18 cellular contexts compared by ENCODE assay signal in the genomic region with DNA sequence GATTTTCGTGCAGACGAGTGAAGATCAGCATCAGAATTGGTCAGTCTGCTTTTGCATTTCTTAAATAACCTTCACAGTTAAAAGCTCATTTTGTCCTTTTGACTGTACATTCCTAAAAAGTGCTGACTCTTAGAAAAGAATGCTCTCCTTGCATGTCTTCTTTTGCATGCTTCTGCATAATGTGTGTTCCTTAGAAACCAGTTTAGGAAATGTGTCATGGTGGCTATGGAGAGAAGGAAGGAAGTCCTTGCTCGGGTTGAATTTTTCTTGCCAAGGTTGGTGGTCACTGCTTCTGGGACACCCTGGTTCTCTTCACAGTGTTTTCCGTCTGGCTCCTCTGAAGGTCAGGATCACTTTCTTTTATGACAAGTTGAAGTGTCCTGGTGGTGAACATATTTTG. TPM values are rescaled to one million over a fixed set of nuclear protein-coding genes. Genes with fewer than 3 reads are reported as not detected.
DNase-seq lines count a peak whose midpoint lies in the region; ATAC-seq, FAIRE-seq and TF ChIP-seq lines count a peak whose summit lies in the region.
"Had no signal": no experiment of that assay in that cellular context is flagged by ENCODE, and none has a peak within 500 bp of the region (broad histone marks: within the 10 kb centered on the region; RNA-seq: fewer than 3 reads in every experiment).

No MANE protein-coding gene starts in this region.

- H3K4me1 Mint-ChIP-seq in CD4-positive, alpha-beta T cell (ENCODE audit: low read depth), result peaks cover 68% of the 10 kb centered on the region

- H3K4me3 ChIP-seq in K562, result no peak overlapping the region
- no peak overlapping the region for H3K4me3 ChIP-seq in right cardiac atrium (ENCODE audit: low read length)
- no peak overlapping the region for H3K4me3 ChIP-seq in sigmoid colon
- H3K4me3 ChIP-seq: colonic mucosa, neural progenitor cell had no signal

- no peak overlapping the region for H2AFZ ChIP-seq in K562 (ENCODE audit: low read depth, low read length)
- H2AFZ ChIP-seq: neural progenitor cell had no signal

- no peaks in the 10 kb centered on the region for H3K9me3 Mint-ChIP-seq in CD4-positive, alpha-beta T cell

- no peaks in the 10 kb centered on the region for H3K9me1 ChIP-seq in K562 (ENCODE audit: control insufficient read depth, insufficient read depth, low read length)

- H3K27ac ChIP-seq in CD4-positive, alpha-beta T cell (ENCODE audit: low read depth, low read length), result no peak overlapping the region
- no peak overlapping the region for H3K27ac ChIP-seq in K562 (ENCODE audit: extremely low read depth, low read depth, low read length)
- H3K27ac ChIP-seq in right cardiac atrium (ENCODE audit: low read length), result peak overlapping the region; percentile 51
- H3K27ac ChIP-seq in sigmoid colon, result peak overlapping the region in 3 of 4 donors; percentile 25 to 66 (median 57)
- H3K27ac ChIP-seq: colonic mucosa, neural progenitor cell, RWPE1 had no signal

- peaks cover 11% of the 10 kb centered on the region; the same call in 1 of the 3 replicates for H3K36me3 ChIP-seq in K562 (ENCODE audit: control insufficient read depth, insufficient read depth, low read length)
- H3K36me3 ChIP-seq in sigmoid colon, result peaks cover 0 to 3% (median under 1%) of the 10 kb centered on the region in 4 donors
- H3K36me3 ChIP-seq: colonic mucosa, neural progenitor cell had no signal

- no peaks in the 10 kb centered on the region for H3K9me3 ChIP-seq in CD4-positive, alpha-beta T cell (ENCODE audit: control insufficient read depth, low read length)
- H3K9me3 ChIP-seq in K562 (replicated peaks; ENCODE audit: control insufficient read depth, insufficient read depth, low read depth, low read length), result no peaks in the 10 kb centered on the region
- no peaks in the 10 kb centered on the region for H3K9me3 ChIP-seq in right cardiac atrium (ENCODE audit: control insufficient read depth, low read length)
- no peaks in the 10 kb centered on the region for H3K9me3 ChIP-seq in sigmoid colon
- H3K9me3 ChIP-seq: colonic mucosa had no signal

- POLR2A ChIA-PET in CD4-positive, alpha-beta T cell (lab: Charles Lee), result no interaction called here
- POLR2A ChIA-PET in K562 (lab: Yijun Ruan, JAX), result no interaction called here

- no peak for TF ChIP-seq RAD21 in K562 (CRISPR knock-in tag; conservative IDR thresholded peaks at IDR 0.05 in 1 of 2, IDR thresholded peaks at IDR 0.05 in 1 of 2)

- intact Hi-C loops in CD4-positive, alpha-beta T cell (cut with DNase I, micrococcal nuclease), result no loop called here
- intact Hi-C loops in K562 (cut with micrococcal nuclease), result no loop called here
- intact Hi-C loops in right cardiac atrium (cut with DNase I), result no loop called here
- intact Hi-C loops in sigmoid colon (cut with DNase I), result no loop called here
- intact Hi-C loops in head of caudate nucleus (cut with DNase I), result no loop called here

- WGBS in K562 (ENCODE audit: insufficient coverage, low coverage, missing lambda C conversion rate), result 67% methylated on average over 4 of the region's 4 CpGs
- WGBS in right cardiac atrium, result 45% methylated on average over 4 of the region's 4 CpGs
- 70 to 84% methylated on average over 4 of the region's 4 CpGs for WGBS in sigmoid colon, 2 donors

- in situ Hi-C loops in K562 (cut with MboI), result no loop called here

- no peaks in the 10 kb centered on the region for H3K27me3 Mint-ChIP-seq in CD4-positive, alpha-beta T cell

- no peaks in the 10 kb centered on the region for H3K27me3 ChIP-seq in CD4-positive, alpha-beta T cell (ENCODE audit: control insufficient read depth, insufficient read depth, low read length)
- H3K27me3 ChIP-seq in K562 (ENCODE audit: control insufficient read depth in 2 of 2, insufficient read depth in 2 of 2, low read length in 2 of 2) (no peaks in the 10 kb centered on the region), right cardiac atrium (ENCODE audit: control insufficient read depth, insufficient read depth) (no peaks in the 10 kb centered on the region), sigmoid colon (no peaks in the 10 kb centered on the region)
- H3K27me3 ChIP-seq: colonic mucosa, neural progenitor cell had no signal

- peak overlapping the region; percentile 39 for H3K27ac Mint-ChIP-seq in CD4-positive, alpha-beta T cell
- H3K27ac Mint-ChIP-seq: activated CD8-positive, alpha-beta T cell treated with anti-CD3 and anti-CD28 coated beads, Interleukin-2, amount 10 ng/mL, durations not matched to agents 7 days and 5 days; neural progenitor cell had no signal

- no peak overlapping the region; a peak in 1 of 4 replicates for H3K9ac ChIP-seq in K562 (ENCODE audit: insufficient read depth in 1 of 2, low read depth in 2 of 2, low read length in 2 of 2)
- H3K9ac ChIP-seq: neural progenitor cell had no signal

- no TSS peak for BruUV-seq in K562 (replicated peaks; lab: Mats Ljungman, UMichigan)

- no peak overlapping the region for H3K4me2 ChIP-seq in K562 (ENCODE audit: insufficient read depth, low read length)
- H3K4me2 ChIP-seq: neural progenitor cell had no signal

- no peak for TF ChIP-seq CTCF in CD4-positive, alpha-beta T cell (IDR thresholded peaks at IDR 0.05)
- TF ChIP-seq CTCF in K562 (IDR thresholded peaks at IDR 0.05 in 2 of 3, conservative IDR thresholded peaks at IDR 0.05 in 1 of 3; ENCODE audit: insufficient read depth in 2 of 3, low read depth in 1 of 3, low read length in 3 of 3) (no peak), sigmoid colon (IDR thresholded peaks at IDR 0.05) (no peak)

- 0 out of 2 replicates have a peak, but pooled peaks cover 2% of the 10 kb centered on the region for H4K20me1 ChIP-seq in K562 (replicated peaks; ENCODE audit: control insufficient read depth, insufficient read depth, low read length)

- H3K4me1 ChIP-seq in K562 (replicated peaks in 1 of 2; ENCODE audit: control insufficient read depth in 2 of 2, insufficient read depth in 2 of 2, low read length in 2 of 2), result peaks cover 2 to 10% of the 10 kb centered on the region in 2 experiments; a peak in 4 of 5 replicates
- H3K4me1 ChIP-seq in right cardiac atrium (ENCODE audit: control insufficient read depth, insufficient read depth, low read length), result peaks cover 14% of the 10 kb centered on the region
- H3K4me1 ChIP-seq in sigmoid colon, result peaks cover 0 to 62% (median 42%) of the 10 kb centered on the region in 4 donors

- TF ChIP-seq EP300 in K562 (IDR thresholded peaks at IDR 0.05; ENCODE audit: low read length) (no peak), sigmoid colon (IDR thresholded peaks at IDR 0.05) (peak in 1 of 4 donors; percentile 12)

- peaks cover 51% of the 10 kb centered on the region for H3K79me2 ChIP-seq in K562 (ENCODE audit: control insufficient read depth, insufficient read depth, low read length)

- CTCF ChIA-PET in CD4-positive, alpha-beta T cell (lab: Charles Lee), result no interaction called here
- CTCF ChIA-PET in K562 (lab: Yijun Ruan, JAX; ENCODE audit: low intra/inter-chr PET ratio), result no interaction called here

- ATAC-seq in CD4-positive, alpha-beta T cell (ENCODE audit: poor library complexity), result no peak
- no peak for ATAC-seq in K562
- ATAC-seq in right cardiac atrium, result peak; percentile 59 to 78
- no peak for ATAC-seq in GM18868 (IDR thresholded peaks at IDR 0.05; ENCODE audit: unreplicated experiment)
- ATAC-seq: activated CD8-positive, alpha-beta T cell treated with anti-CD3 and anti-CD28 coated beads, Interleukin-2, amount 10 ng/mL, durations not matched to agents 7 days and 5 days had no signal

- peaks cover 17% of the 10 kb centered on the region for H3K36me3 Mint-ChIP-seq in CD4-positive, alpha-beta T cell (ENCODE audit: low read depth)

- TF ChIP-seq POLR2A in K562 (conservative IDR thresholded peaks at IDR 0.05), result no peak
- TF ChIP-seq POLR2A in sigmoid colon (IDR thresholded peaks at IDR 0.05), result no peak

- peak overlapping the region; percentile 7 for H3K4me3 Mint-ChIP-seq in CD4-positive, alpha-beta T cell
- H3K4me3 Mint-ChIP-seq: activated CD8-positive, alpha-beta T cell treated with anti-CD3 and anti-CD28 coated beads, Interleukin-2, amount 10 ng/mL, durations not matched to agents 7 days and 5 days; neural progenitor cell had no signal

- no peak for DNase-seq in CD4-positive, alpha-beta T cell
- DNase-seq in K562 (ENCODE audit: extremely low read depth in 1 of 4, low spot score in 3 of 4) (no peak), right cardiac atrium (no peak), sigmoid colon (no peak), head of caudate nucleus (no peak), NCI-H2081 (lab: John Stamatoyannopoulos, UW) (no peak), HCEC 1CT (no peak)
- DNase-seq: activated CD8-positive, alpha-beta T cell treated with anti-CD3 and anti-CD28 coated beads, Interleukin-2, amount 10 ng/mL, durations not matched to agents 7 days and 5 days; activated naive CD4-positive, alpha-beta T cell; colonic mucosa; NCI-H1436 treated with DMSO at 0.1 percent for 48 hours; NCI-H69; stimulated activated CD4-positive, alpha-beta T cell treated with anti-CD3 and anti-CD28 coated beads, Interleukin-15, amount 100 ng/mL, for 24 hours; stimulated activated CD8-positive, alpha-beta memory T cell treated with anti-CD3 and anti-CD28 coated beads, Interleukin-4, amount 100 ng/mL, for 48 hours had no signal

- FAIRE-seq in K562 (lab: Jason Lieb, UNC), result no peak
- FAIRE-seq: keratinocyte had no signal

RNA-seq across cellular contexts. Expression of a gene that starts 6.8 kb away (rescaled TPM):
- 10 to 100 TPM; 45.9 to 46.6 TPM for total RNA-seq in CD4-positive, alpha-beta T cell
- total RNA-seq in K562 (2011; cell fraction: chromatin; rRNA removed; ENCODE audit: low replicate concordance), result 125 and 255 TPM in 2 replicates
- 84.6 and 90.9 TPM in 2 replicates for total RNA-seq in K562 (2011; cell fraction: nucleolus; rRNA removed)
- 84.5 and 112 TPM in 2 replicates for total RNA-seq in K562 (2011; cell fraction: nucleoplasm; rRNA removed)
- total RNA-seq in K562 (2014; rRNA removed) (8.1 and 11.0 TPM in 2 replicates), K562 (2014; rRNA removed; fragmentation: Illumina TruSeq; extraction: Trizol) (11.9 and 16.2 TPM in 2 replicates), K562 (2015; rRNA removed; fragmentation: Illumina TruSeq; extraction: Trizol) (19.8 and 22.8 TPM in 2 replicates), K562 (2021) (26.2 and 33.3 TPM in 2 replicates), right cardiac atrium (10 to 100 TPM; 45.8 to 55.0 (median 51.9) TPM), sigmoid colon (10 to 100 TPM; 42.6 to 78.4 (median 53.1) TPM)
- polyA plus RNA-seq in K562 (2011; rRNA removed) (27.7 and 30.6 TPM in 2 replicates), K562 (2014; fragmentation: Illumina TruSeq; extraction: Trizol) (29.5 and 41.7 TPM in 2 replicates), K562 (2014; fragmentation: Nextera tagmentation; extraction: Ambion mirVana) (1 to 10 TPM in 1 of 2 experiments, under 1 TPM in 1; 0.69 to 1.3 TPM), K562 (2014; rRNA removed) (15.2 and 16.7 TPM in 2 replicates), right cardiac atrium (22.4 TPM), sigmoid colon (10 to 100 TPM; 21.0 to 47.0 (median 31.4) TPM)
- 20.2 and 29.9 TPM in 2 replicates for polyA plus RNA-seq in K562 (2011; cell fraction: cytosol; rRNA removed)
- polyA plus RNA-seq in K562 (2011; cell fraction: nucleus; rRNA removed), result 82.5 and 86.1 TPM in 2 replicates
- 31.2 and 48.0 TPM in 2 replicates for polyA plus RNA-seq in K562 (2012)
- 21.8 and 29.8 TPM in 2 replicates for polyA minus RNA-seq in K562 (2011; rRNA and poly(A)+ RNA removed)
- 76.6 and 78.5 TPM in 2 replicates for polyA minus RNA-seq in K562 (2011; cell fraction: cytosol; rRNA and poly(A)+ RNA removed)
- 26.1 and 39.5 TPM in 2 replicates for polyA minus RNA-seq in K562 (2011; cell fraction: nucleus; rRNA and poly(A)+ RNA removed)

RNA-seq across cellular contexts. Expression of a gene that starts 21.8 kb away (rescaled TPM):
- total RNA-seq in CD4-positive, alpha-beta T cell, result 10 to 100 TPM; 17.1 to 22.8 TPM
- total RNA-seq in K562 (2011; cell fraction: chromatin; rRNA removed; ENCODE audit: low replicate concordance), result 131 and 294 TPM in 2 replicates
- 219 and 240 TPM in 2 replicates for total RNA-seq in K562 (2011; cell fraction: nucleolus; rRNA removed)
- total RNA-seq in K562 (2011; cell fraction: nucleoplasm; rRNA removed), result 152 and 195 TPM in 2 replicates
- total RNA-seq in K562 (2014; rRNA removed) (39.8 and 54.6 TPM in 2 replicates), K562 (2014; rRNA removed; fragmentation: Illumina TruSeq; extraction: Trizol) (14.2 and 22.4 TPM in 2 replicates), K562 (2015; rRNA removed; fragmentation: Illumina TruSeq; extraction: Trizol) (35.6 and 35.8 TPM in 2 replicates), K562 (2021) (108 and 114 TPM in 2 replicates), right cardiac atrium (10 to 100 TPM; 60.1 to 70.5 (median 65.8) TPM), sigmoid colon (10 to 100 TPM; 45.7 to 52.3 (median 48.0) TPM)
- polyA plus RNA-seq in K562 (2011; rRNA removed) (46.0 and 56.3 TPM in 2 replicates), K562 (2014; fragmentation: Illumina TruSeq; extraction: Trizol) (67.7 and 81.6 TPM in 2 replicates), K562 (2014; fragmentation: Nextera tagmentation; extraction: Ambion mirVana) (10 to 100 TPM; 15.1 to 29.6 TPM), K562 (2014; rRNA removed) (57.8 and 70.5 TPM in 2 replicates), right cardiac atrium (48.9 TPM), sigmoid colon (10 to 100 TPM; 16.9 to 52.0 (median 18.0) TPM)
- 80.3 and 118 TPM in 2 replicates for polyA plus RNA-seq in K562 (2011; cell fraction: cytosol; rRNA removed)
- polyA plus RNA-seq in K562 (2011; cell fraction: nucleus; rRNA removed), result 57.2 and 75.5 TPM in 2 replicates
- polyA plus RNA-seq in K562 (2012), result 82.8 and 102 TPM in 2 replicates
- polyA minus RNA-seq in K562 (2011; rRNA and poly(A)+ RNA removed), result 48.8 and 59.6 TPM in 2 replicates
- 54.2 and 58.6 TPM in 2 replicates for polyA minus RNA-seq in K562 (2011; cell fraction: cytosol; rRNA and poly(A)+ RNA removed)
- 29.0 and 29.1 TPM in 2 replicates for polyA minus RNA-seq in K562 (2011; cell fraction: nucleus; rRNA and poly(A)+ RNA removed)

Comparison
In these comparisons a context has a peak if more than half of its experiments do, and no peak if none do; other contexts are left out.
1. ATAC-seq: peak in right cardiac atrium (2 of 2); none in CD4-positive, alpha-beta T cell (single experiment), K562 (single experiment) and GM18868 (single experiment).
2. H3K27ac ChIP-seq: peak in right cardiac atrium (single experiment) and sigmoid colon (3 of 4); none in CD4-positive, alpha-beta T cell (single experiment) and K562 (single experiment).